In the genomic region with DNA sequence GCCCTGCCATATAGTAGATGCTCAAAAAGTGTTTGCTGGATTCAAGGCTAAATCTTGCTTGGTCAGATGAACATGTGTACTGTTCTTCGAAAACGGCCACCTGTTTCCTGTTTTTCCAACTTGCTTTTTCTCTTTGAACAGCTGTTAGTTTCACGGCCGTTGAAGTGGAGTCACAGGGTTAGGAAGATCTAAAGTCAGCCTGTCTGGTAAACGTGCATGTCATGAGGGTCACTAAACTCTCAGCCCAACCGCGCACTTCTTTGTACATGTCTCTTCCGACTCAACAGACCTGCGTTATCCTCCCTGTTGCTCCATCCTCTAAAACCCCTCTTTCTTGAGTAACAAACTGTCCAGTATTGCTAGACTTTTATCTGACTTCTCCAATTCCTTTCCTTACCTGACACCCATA, we compare ENCODE assay signal across 8 cellular contexts.
DNase-seq lines count a peak whose midpoint lies in the region; ATAC-seq, FAIRE-seq and TF ChIP-seq lines count a peak whose summit lies in the region.

No MANE protein-coding gene starts in this region.

- DNase-seq in CD1c-positive myeloid dendritic cell (ENCODE audit: extremely low spot score) = peak; percentile 20
- DNase-seq in GM19239 (ENCODE audit: insufficient read length, low spot score) = no peak
- peak; percentile 51 for DNase-seq in choroid plexus epithelial cell (ENCODE audit: low read depth)
- no peak for DNase-seq in epidermal melanocyte (ENCODE audit: insufficient read length, low spot score)
- DNase-seq in activated CD4-positive, alpha-beta T cell treated with anti-CD3 and anti-CD28 coated beads for 1 hour = no peak
- DNase-seq in hepatic stellate cell (ENCODE audit: low spot score) = no peak
- no peak for DNase-seq in NCI-H2196 treated with DMSO at 0.1 percent for 48 hours (lab: John Stamatoyannopoulos, UW; ENCODE audit: unreplicated experiment)

- no peak for TF ChIP-seq CTCF in choroid plexus epithelial cell (conservative IDR thresholded peaks at IDR 0.05; ENCODE audit: low read depth, low read length)

- FAIRE-seq in GM19239 (lab: Jason Lieb, UNC) = peak; percentile 92

- no peak overlapping the region for H3K4me3 ChIP-seq in choroid plexus epithelial cell (ENCODE audit: low read depth, low read length)

- peak; percentile 42 for ATAC-seq in HG03103 (IDR thresholded peaks at IDR 0.05; ENCODE audit: low read depth, unreplicated experiment)

Comparison
In these comparisons a context has a peak if more than half of its experiments do, and no peak if none do; other contexts are left out.
1. DNase-seq: peak in CD1c-positive myeloid dendritic cell (single experiment) and choroid plexus epithelial cell (single experiment); none in GM19239 (single experiment), epidermal melanocyte (single experiment), activated CD4-positive, alpha-beta T cell treated with anti-CD3 and anti-CD28 coated beads for 1 hour (single experiment), hepatic stellate cell (single experiment) and NCI-H2196 treated with DMSO at 0.1 percent for 48 hours (single experiment).